Comparison of ENCODE assay signal across 31 cellular contexts in genomic region chr14:102222009-102222575, GRCh38.
"Had no signal": no experiment of that assay in that cellular context is flagged by ENCODE, and none has a peak within 500 bp of the region (broad histone marks: within the 10 kb centered on the region; RNA-seq: fewer than 3 reads in every experiment).

No MANE protein-coding gene starts in this region.

- H3K4me3 Mint-ChIP-seq: activated CD4-positive, alpha-beta T cell treated with anti-CD3 and anti-CD28 coated beads for 36 hours; activated CD4-positive, alpha-beta T cell treated with anti-CD3 and anti-CD28 coated beads, Interleukin-2, amount 10 ng/mL, durations not matched to agents 7 days and 5 days; activated CD8-positive, alpha-beta T cell treated with anti-CD3 and anti-CD28 coated beads, Interleukin-2, amount 10 ng/mL, durations not matched to agents 7 days and 5 days; activated naive CD4-positive, alpha-beta T cell treated with anti-CD3 and anti-CD28 coated beads, Interleukin-2, amount 50 U/mL, for 24 hours; activated naive CD8-positive, alpha-beta T cell treated with anti-CD3 and anti-CD28 coated beads, Interleukin-2, amount 10 ng/mL, durations not matched to agents 7 days and 5 days; activated T-cell treated with anti-CD3 and anti-CD28 coated beads, Interleukin-2, amount 50 U/mL, for 24 hours; WTC11 had no signal

- DNase-seq: activated CD4-positive, alpha-beta T cell treated with anti-CD3 and anti-CD28 coated beads for 36 hours; activated CD4-positive, alpha-beta T cell treated with anti-CD3 and anti-CD28 coated beads, Interleukin-2, amount 10 ng/mL, durations not matched to agents 7 days and 5 days; activated CD4-positive, alpha-beta T cell treated with anti-CD3 and anti-CD28 coated beads, Interleukin-2, amount 50 U/mL, for 48 hours; activated CD8-positive, alpha-beta T cell treated with anti-CD3 and anti-CD28 coated beads, Interleukin-2, amount 10 ng/mL, durations not matched to agents 7 days and 5 days; activated gamma-delta T cell; activated naive CD4-positive, alpha-beta T cell treated with Interleukin-2 at 50 U/mL for 16 hours; activated naive CD8-positive, alpha-beta T cell treated with anti-CD3 and anti-CD28 coated beads, Interleukin-2, amount 10 ng/mL, durations not matched to agents 7 days and 5 days; activated T-cell treated with anti-CD3 and anti-CD28 coated beads, Interleukin-2, amount 50 U/mL, for 24 hours; amygdala; Kasumi-1; MG63; NCI-H1048; NCI-H1105 treated with DMSO at 0.1 percent for 48 hours; NCI-H1436; NCI-H1694; NCI-H1930; NCI-H2081 treated with DMSO at 0.1 percent for 48 hours; NCI-H345; NCI-H524 treated with DMSO at 0.1 percent for 48 hours; Peyer's patch; RPMI8226; SIG-M5; T-helper 1 cell; T-helper 2 cell; T-helper 9 cell had no signal

- ATAC-seq: activated CD4-positive, alpha-beta T cell treated with anti-CD3 and anti-CD28 coated beads for 36 hours; activated CD4-positive, CD25-positive, alpha-beta regulatory T cell treated with anti-CD3 and anti-CD28 coated beads, Interleukin-2, amount 50 U/mL, for 24 hours; activated CD8-positive, alpha-beta T cell treated with anti-CD3 and anti-CD28 coated beads, Interleukin-2, amount 10 ng/mL, durations not matched to agents 7 days and 5 days; Right ventricle myocardium inferior; SK-N-SH treated with all-trans-retinoic acid at 6 μM for 48 hours; WTC11 had no signal

- H3K4me1 Mint-ChIP-seq: activated naive CD4-positive, alpha-beta T cell treated with anti-CD3 and anti-CD28 coated beads, Interleukin-2, amount 50 U/mL, for 24 hours; activated naive CD8-positive, alpha-beta T cell treated with anti-CD3 and anti-CD28 coated beads, Interleukin-2, amount 10 ng/mL, durations not matched to agents 7 days and 5 days had no signal

- H3K36me3 Mint-ChIP-seq: activated naive CD8-positive, alpha-beta T cell treated with anti-CD3 and anti-CD28 coated beads, Interleukin-2, amount 10 ng/mL, durations not matched to agents 7 days and 5 days had no signal

- H3K27ac Mint-ChIP-seq: activated CD4-positive, alpha-beta T cell treated with anti-CD3 and anti-CD28 coated beads, Interleukin-2, amount 10 ng/mL, durations not matched to agents 7 days and 5 days; activated CD8-positive, alpha-beta T cell treated with anti-CD3 and anti-CD28 coated beads, Interleukin-2, amount 10 ng/mL, durations not matched to agents 7 days and 5 days; activated naive CD4-positive, alpha-beta T cell treated with anti-CD3 and anti-CD28 coated beads, Interleukin-2, amount 50 U/mL, for 24 hours; activated naive CD8-positive, alpha-beta T cell treated with anti-CD3 and anti-CD28 coated beads, Interleukin-2, amount 10 ng/mL, durations not matched to agents 7 days and 5 days; activated T-helper 2 cell treated with anti-CD3 and anti-CD28 coated beads, Interferon-gamma antibody, Interleukin-2, Interleukin-4, amounts not matched to agents 10 μg/mL and 5 μg/mL and 100 μg/mL, durations not matched to agents 14 hours and 24 hours and 36 hours; WTC11 had no signal

- H3K27me3 Mint-ChIP-seq: activated CD4-positive, alpha-beta T cell treated with anti-CD3 and anti-CD28 coated beads for 36 hours; activated CD4-positive, alpha-beta T cell treated with anti-CD3 and anti-CD28 coated beads, Interleukin-2, amount 10 ng/mL, durations not matched to agents 7 days and 5 days; activated naive CD4-positive, alpha-beta T cell treated with anti-CD3 and anti-CD28 coated beads, Interleukin-2, amount 50 U/mL, for 24 hours; activated naive CD8-positive, alpha-beta T cell treated with anti-CD3 and anti-CD28 coated beads, Interleukin-2, amount 10 ng/mL, durations not matched to agents 7 days and 5 days; activated T-cell treated with anti-CD3 and anti-CD28 coated beads, Interleukin-2, amount 50 U/mL, for 24 hours had no signal

- H3K9me3 Mint-ChIP-seq: activated CD4-positive, alpha-beta T cell treated with anti-CD3 and anti-CD28 coated beads, Interleukin-2, amount 10 ng/mL, durations not matched to agents 7 days and 5 days; activated naive CD4-positive, alpha-beta T cell treated with anti-CD3 and anti-CD28 coated beads, Interleukin-2, amount 50 U/mL, for 24 hours; activated naive CD8-positive, alpha-beta T cell treated with anti-CD3 and anti-CD28 coated beads, Interleukin-2, amount 10 ng/mL, durations not matched to agents 7 days and 5 days; activated T-cell treated with anti-CD3 and anti-CD28 coated beads, Interleukin-2, amount 50 U/mL, for 24 hours; activated T-helper 2 cell treated with anti-CD3 and anti-CD28 coated beads, Interferon-gamma antibody, Interleukin-2, Interleukin-4, amounts not matched to agents 10 μg/mL and 5 μg/mL and 100 μg/mL, durations not matched to agents 14 hours and 24 hours and 36 hours; WTC11 had no signal
